Comparison of ENCODE assay signal across 18 cellular contexts in genomic region chr18:58520964-58521363, GRCh38.
A peak's percentile ranks its signal among the peaks of the same experiment; 100 is the strongest.
DNase-seq lines count a peak whose midpoint lies in the region; ATAC-seq, FAIRE-seq and TF ChIP-seq lines count a peak whose summit lies in the region.
"Had no signal": no experiment of that assay in that cellular context is flagged by ENCODE, and none has a peak within 500 bp of the region (broad histone marks: within the 10 kb centered on the region; RNA-seq: fewer than 3 reads in every experiment).

No MANE protein-coding gene starts in this region.

- no peak for FAIRE-seq in bronchial epithelial cell (lab: Jason Lieb, UNC)

- peak overlapping the region in 1 of 7 donors; percentile 37 for H3K27ac Mint-ChIP-seq in CD14-positive monocyte
- H3K27ac Mint-ChIP-seq: CD4-positive, alpha-beta memory T cell had no signal

- H3K27me3 ChIP-seq in bronchial epithelial cell (ENCODE audit: control insufficient read depth, insufficient read depth, low read length), result no peaks in the 10 kb centered on the region
- H3K27me3 ChIP-seq: body of pancreas, heart left ventricle, tibial nerve had no signal

- H3K36me3 Mint-ChIP-seq in CD14-positive monocyte, result no peaks in the 10 kb centered on the region
- H3K36me3 Mint-ChIP-seq: CD4-positive, alpha-beta memory T cell had no signal

- peaks cover 16% of the 10 kb centered on the region for H3K4me1 Mint-ChIP-seq in CD14-positive monocyte
- H3K4me1 Mint-ChIP-seq: CD4-positive, alpha-beta memory T cell; neural crest cell had no signal

- H3K27me3 Mint-ChIP-seq in CD14-positive monocyte (ENCODE audit: low read depth in 3 of 3), result peaks cover 0 to 6% (median 4%) of the 10 kb centered on the region in 3 donors

- intact Hi-C loops in CD14-positive monocyte (cut with micrococcal nuclease), result loop anchor here (10.0 kb wide), 1 partner anchor 244 kb away; no protein-coding TSS in a partner anchor

- ATAC-seq in HG02938 (IDR thresholded peaks at IDR 0.05; ENCODE audit: unreplicated experiment) (no peak), GM18907 (IDR thresholded peaks at IDR 0.05; ENCODE audit: unreplicated experiment) (no peak), HG03025 (IDR thresholded peaks at IDR 0.05; ENCODE audit: low FRiP score, unreplicated experiment) (no peak)
- ATAC-seq: body of pancreas had no signal

- peaks cover 0 to 2% (median 0%) of the 10 kb centered on the region in 7 donors for H3K9me3 Mint-ChIP-seq in CD14-positive monocyte
- H3K9me3 Mint-ChIP-seq: CD4-positive, alpha-beta memory T cell; neural crest cell had no signal

- no peak for TF ChIP-seq CTCF in CD14-positive monocyte (IDR thresholded peaks at IDR 0.05)
- TF ChIP-seq CTCF in bronchial epithelial cell (IDR thresholded peaks at IDR 0.05; ENCODE audit: insufficient read depth, low read length, severe bottlenecking), result no peak

- no peak overlapping the region for H3K4me3 ChIP-seq in bronchial epithelial cell (ENCODE audit: low read depth, low read length)
- H3K4me3 ChIP-seq: body of pancreas, heart left ventricle, skin epidermis, tibial nerve had no signal

- DNase-seq in CD14-positive monocyte (ENCODE audit: low spot score) (peak; percentile 67), EL (peak; percentile 43), LHCN-M2 (ENCODE audit: low read depth) (peak; percentile 21), bronchial epithelial cell (ENCODE audit: low read depth) (peak; percentile 83), AML-193 (lab: John Stamatoyannopoulos, UW) (no peak)
- DNase-seq: activated T-cell treated with anti-CD3 and anti-CD28 coated beads for 4 hours; body of pancreas; CD4-positive, alpha-beta memory T cell; heart left ventricle; NCI-H1105; NCI-H524 treated with DMSO at 0.1 percent for 48 hours; Right ventricle myocardium superior had no signal

- H3K36me3 ChIP-seq in bronchial epithelial cell (ENCODE audit: control insufficient read depth, insufficient read depth, low read length), result no peaks in the 10 kb centered on the region
- H3K36me3 ChIP-seq: tibial nerve had no signal

- no peak overlapping the region for H3K4me3 Mint-ChIP-seq in CD14-positive monocyte
- H3K4me3 Mint-ChIP-seq: CD4-positive, alpha-beta memory T cell; neural crest cell had no signal

Comparison
In these comparisons a context has a peak if more than half of its experiments do, and no peak if none do; other contexts are left out.
1. DNase-seq: peak in CD14-positive monocyte (single experiment), EL (single experiment), LHCN-M2 (single experiment) and bronchial epithelial cell (single experiment); none in AML-193 (0 of 2).